29 cellular contexts compared by ENCODE assay signal in genomic region chr16:64771273-64771672, GRCh38.
"Had no signal": no experiment of that assay in that cellular context is flagged by ENCODE, and none has a peak within 500 bp of the region (broad histone marks: within the 10 kb centered on the region; RNA-seq: fewer than 3 reads in every experiment).

No MANE protein-coding gene starts in this region.

- DNase-seq: activated CD4-positive, alpha-beta T cell treated with anti-CD3 and anti-CD28 coated beads, Interleukin-2, amount 10 ng/mL, durations not matched to agents 24 days and 14 days; activated CD4-positive, alpha-beta T cell treated with anti-CD3 and anti-CD28 coated beads, Interleukin-2, amount 50 U/mL, for 4 hours; activated CD8-positive, alpha-beta T cell treated with anti-CD3 and anti-CD28 coated beads for 36 hours; activated effector memory CD4-positive, alpha-beta T cell treated with anti-CD3 and anti-CD28 coated beads, Interleukin-2, amount 50 U/mL, for 16 hours; activated naive CD4-positive, alpha-beta T cell; activated T-cell treated with anti-CD3 and anti-CD28 coated beads, Interleukin-2, amount 50 U/mL, for 1 hour; activated T-cell treated with anti-CD3 and anti-CD28 coated beads, Interleukin-2, amount 50 U/mL, for 72 hours; adrenal gland; body of pancreas; caudate nucleus; Karpas-422; KBM-7; NCI-H1105 treated with DMSO at 0.1 percent for 48 hours; NCI-H1436 treated with DMSO at 0.1 percent for 48 hours; NCI-H1694 treated with DMSO at 0.1 percent for 48 hours; NCI-H2029 treated with DMSO at 0.1 percent for 48 hours; NCI-H2107; NCI-H2171; NCI-H510A; NCI-H526; NCI-H748 treated with DMSO at 0.1 percent for 48 hours; NK-92 treated with Interleukin-12 subunit alpha and Interleukin-12 subunit beta, amount 100 ng/mL, for 24 hours; PC-9; SHP77 treated with DMSO at 0.1 percent for 48 hours; SK-N-SH had no signal

- H3K4me1 ChIP-seq: adrenal gland, body of pancreas, breast epithelium, SJSA1 had no signal

- H3K27ac ChIP-seq: adrenal gland, body of pancreas, breast epithelium, PC-9, SJSA1 had no signal

- H3K9ac ChIP-seq: SK-N-SH had no signal

- H3K4me2 ChIP-seq: PC-9, SK-N-SH had no signal

- H3K36me3 ChIP-seq: adrenal gland, breast epithelium, SJSA1 had no signal

- H2AFZ ChIP-seq: PC-9 had no signal

- ATAC-seq: activated CD8-positive, alpha-beta T cell treated with anti-CD3 and anti-CD28 coated beads for 36 hours; activated naive CD4-positive, alpha-beta T cell treated with anti-CD3 and anti-CD28 coated beads, Interleukin-2, amount 50 U/mL, for 72 hours; activated T-cell treated with anti-CD3 and anti-CD28 coated beads, Interleukin-2, amount 50 U/mL, for 72 hours; activated T-helper 17 cell treated with anti-CD3 and anti-CD28 coated beads, Interleukin-2, amount 50 U/mL, for 72 hours; body of pancreas had no signal

- H3K9me3 ChIP-seq: adrenal gland, body of pancreas, breast epithelium, SJSA1, SK-N-SH had no signal

- H3K4me3 ChIP-seq: adrenal gland, body of pancreas, breast epithelium, PC-9, SJSA1 had no signal

- H3K27me3 ChIP-seq: adrenal gland, body of pancreas, breast epithelium, SJSA1 had no signal
